32 cellular contexts compared by ENCODE assay signal in genomic region chr19:13992025-13992424, GRCh38. TPM values are rescaled to one million over a fixed set of nuclear protein-coding genes. Genes with fewer than 3 reads are reported as not detected.
"Had no signal": no experiment of that assay in that cellular context is flagged by ENCODE, and none has a peak within 500 bp of the region (broad histone marks: within the 10 kb centered on the region; RNA-seq: fewer than 3 reads in every experiment).

No MANE protein-coding gene starts in this region.

- H3K27me3 ChIP-seq: brain microvascular endothelial cell, dorsolateral prefrontal cortex, esophagus muscularis mucosa, foreskin keratinocyte, heart left ventricle, neutrophil, ovary, sigmoid colon, suprapubic skin, tibial artery, upper lobe of right lung had no signal

- ATAC-seq: activated CD8-positive, alpha-beta memory T cell treated with anti-CD3 and anti-CD28 coated beads, Interleukin-2, amount 10 ng/mL, durations not matched to agents 7 days and 5 days; activated T-cell treated with anti-CD3 and anti-CD28 coated beads, Interleukin-2, amount 50 U/mL, for 72 hours; foreskin keratinocyte; heart left ventricle; natural killer cell treated with Interleukin-12 subunit alpha and Interleukin-12 subunit beta and Interleukin-15 and Interleukin-18, amount 100 ng/mL, for 72 hours; stimulated activated naive B cell treated with anti-CD40 and anti-IgM and Interleukin-4, amounts not matched to agents 10 μg/mL and 1 μg/mL and 100 μg/mL, for 72 hours; upper lobe of right lung had no signal

- H3K27ac Mint-ChIP-seq: activated CD4-positive, alpha-beta memory T cell treated with anti-CD3 and anti-CD28 coated beads, Interleukin-2, amount 10 ng/mL, durations not matched to agents 7 days and 5 days; activated CD8-positive, alpha-beta memory T cell treated with anti-CD3 and anti-CD28 coated beads, Interleukin-2, amount 10 ng/mL, durations not matched to agents 7 days and 5 days; activated T-cell treated with anti-CD3 and anti-CD28 coated beads, Interleukin-2, amount 50 U/mL, for 72 hours; progenitor cell of endocrine pancreas; stimulated activated naive B cell treated with anti-CD40 and anti-IgM and Interleukin-4, amounts not matched to agents 10 μg/mL and 1 μg/mL and 100 μg/mL, for 72 hours had no signal

- DNase-seq: activated CD4-positive, alpha-beta memory T cell treated with anti-CD3 and anti-CD28 coated beads, Interleukin-2, amount 10 ng/mL, durations not matched to agents 7 days and 5 days; activated CD4-positive, alpha-beta T cell treated with anti-CD3 and anti-CD28 coated beads for 4 hours; activated CD8-positive, alpha-beta memory T cell treated with anti-CD3 and anti-CD28 coated beads, Interleukin-2, amount 10 ng/mL, durations not matched to agents 7 days and 5 days; activated naive CD4-positive, alpha-beta T cell treated with Interleukin-2 at 50 U/mL for 16 hours; activated T-cell treated with anti-CD3 and anti-CD28 coated beads, Interleukin-2, amount 50 U/mL, for 72 hours; amniotic stem cell; brain microvascular endothelial cell; dorsolateral prefrontal cortex; foreskin keratinocyte; immature natural killer cell; ovary; retina; sigmoid colon; SK-N-SH; small intestine; stimulated activated CD4-positive, alpha-beta T cell treated with anti-CD3 and anti-CD28 coated beads, Interleukin-4, amount 100 ng/mL, for 4 hours; stimulated activated CD8-positive, alpha-beta memory T cell treated with anti-CD3 and anti-CD28 coated beads, Interleukin-4, amount 100 ng/mL, for 48 hours; stimulated activated naive B cell treated with anti-CD40 and anti-IgM and Interleukin-4, amounts not matched to agents 10 μg/mL and 1 μg/mL and 100 μg/mL, for 72 hours; tibial artery; upper lobe of right lung had no signal

- H3K27me3 Mint-ChIP-seq: activated CD4-positive, alpha-beta memory T cell treated with anti-CD3 and anti-CD28 coated beads, Interleukin-2, amount 10 ng/mL, durations not matched to agents 7 days and 5 days; activated CD8-positive, alpha-beta memory T cell treated with anti-CD3 and anti-CD28 coated beads, Interleukin-2, amount 10 ng/mL, durations not matched to agents 7 days and 5 days; natural killer cell treated with Interleukin-12 subunit alpha and Interleukin-12 subunit beta and Interleukin-15 and Interleukin-18, amount 100 ng/mL, for 72 hours; progenitor cell of endocrine pancreas; stimulated activated naive B cell treated with anti-CD40 and anti-IgM and Interleukin-4, amounts not matched to agents 10 μg/mL and 1 μg/mL and 100 μg/mL, for 72 hours had no signal

- H3K36me3 ChIP-seq: ovary had no signal

- H3K9me3 ChIP-seq: esophagus muscularis mucosa, heart left ventricle, neutrophil, ovary, sigmoid colon, SK-N-SH, suprapubic skin, tibial artery, upper lobe of right lung had no signal

- H3K4me3 Mint-ChIP-seq: activated CD4-positive, alpha-beta memory T cell treated with anti-CD3 and anti-CD28 coated beads, Interleukin-2, amount 10 ng/mL, durations not matched to agents 7 days and 5 days; activated CD8-positive, alpha-beta memory T cell treated with anti-CD3 and anti-CD28 coated beads, Interleukin-2, amount 10 ng/mL, durations not matched to agents 7 days and 5 days; activated T-cell treated with anti-CD3 and anti-CD28 coated beads, Interleukin-2, amount 50 U/mL, for 72 hours; immature natural killer cell; natural killer cell treated with Interleukin-12 subunit alpha and Interleukin-12 subunit beta and Interleukin-15 and Interleukin-18, amount 100 ng/mL, for 72 hours; stimulated activated naive B cell treated with anti-CD40 and anti-IgM and Interleukin-4, amounts not matched to agents 10 μg/mL and 1 μg/mL and 100 μg/mL, for 72 hours had no signal

- H3K27ac ChIP-seq: brain microvascular endothelial cell, coronary artery, esophagus muscularis mucosa, foreskin keratinocyte, heart left ventricle, neutrophil, ovary, sigmoid colon, suprapubic skin, tibial artery, upper lobe of right lung had no signal

- H3K36me3 Mint-ChIP-seq: natural killer cell treated with Interleukin-12 subunit alpha and Interleukin-12 subunit beta and Interleukin-15 and Interleukin-18, amount 100 ng/mL, for 72 hours had no signal

- H3K9me3 Mint-ChIP-seq: activated CD4-positive, alpha-beta memory T cell treated with anti-CD3 and anti-CD28 coated beads, Interleukin-2, amount 10 ng/mL, durations not matched to agents 7 days and 5 days; activated T-cell treated with anti-CD3 and anti-CD28 coated beads, Interleukin-2, amount 50 U/mL, for 72 hours; immature natural killer cell; natural killer cell treated with Interleukin-12 subunit alpha and Interleukin-12 subunit beta and Interleukin-15 and Interleukin-18, amount 100 ng/mL, for 72 hours; stimulated activated naive B cell treated with anti-CD40 and anti-IgM and Interleukin-4, amounts not matched to agents 10 μg/mL and 1 μg/mL and 100 μg/mL, for 72 hours had no signal

- H3K4me3 ChIP-seq: coronary artery, dorsolateral prefrontal cortex, esophagus muscularis mucosa, heart left ventricle, ovary, sigmoid colon, suprapubic skin, tibial artery, upper lobe of right lung had no signal

RNA-seq across cellular contexts. Expression of gene RLN3, which starts 35.9 kb away (rescaled TPM):
- total RNA-seq: activated CD4-positive, alpha-beta memory T cell treated with anti-CD3 and anti-CD28 coated beads, Interleukin-2, amount 10 ng/mL, durations not matched to agents 7 days and 5 days; activated CD8-positive, alpha-beta memory T cell treated with anti-CD3 and anti-CD28 coated beads, Interleukin-2, amount 10 ng/mL, durations not matched to agents 7 days and 5 days; activated T-cell treated with anti-CD3 and anti-CD28 coated beads, Interleukin-2, amount 50 U/mL, for 72 hours; astrocyte; cardiac septum; cerebellum; dorsolateral prefrontal cortex; esophagus muscularis mucosa; foreskin keratinocyte; heart left ventricle; kidney epithelial cell; lower leg skin; natural killer cell treated with Interleukin-12 subunit alpha and Interleukin-12 subunit beta and Interleukin-15 and Interleukin-18, amount 100 ng/mL, for 72 hours; ovary; progenitor cell of endocrine pancreas; suprapubic skin; upper lobe of right lung had no signal
- polyA plus RNA-seq: foreskin keratinocyte, heart left ventricle, immature natural killer cell, ovary, sigmoid colon, SK-N-SH, small intestine had no signal

RNA-seq across cellular contexts. Expression of gene PODNL1, which starts 53.8 kb away (rescaled TPM):
- total RNA-seq: kidney epithelial cell, progenitor cell of endocrine pancreas, sigmoid colon had no signal
- polyA plus RNA-seq: immature natural killer cell had no signal
